In the genomic region with DNA sequence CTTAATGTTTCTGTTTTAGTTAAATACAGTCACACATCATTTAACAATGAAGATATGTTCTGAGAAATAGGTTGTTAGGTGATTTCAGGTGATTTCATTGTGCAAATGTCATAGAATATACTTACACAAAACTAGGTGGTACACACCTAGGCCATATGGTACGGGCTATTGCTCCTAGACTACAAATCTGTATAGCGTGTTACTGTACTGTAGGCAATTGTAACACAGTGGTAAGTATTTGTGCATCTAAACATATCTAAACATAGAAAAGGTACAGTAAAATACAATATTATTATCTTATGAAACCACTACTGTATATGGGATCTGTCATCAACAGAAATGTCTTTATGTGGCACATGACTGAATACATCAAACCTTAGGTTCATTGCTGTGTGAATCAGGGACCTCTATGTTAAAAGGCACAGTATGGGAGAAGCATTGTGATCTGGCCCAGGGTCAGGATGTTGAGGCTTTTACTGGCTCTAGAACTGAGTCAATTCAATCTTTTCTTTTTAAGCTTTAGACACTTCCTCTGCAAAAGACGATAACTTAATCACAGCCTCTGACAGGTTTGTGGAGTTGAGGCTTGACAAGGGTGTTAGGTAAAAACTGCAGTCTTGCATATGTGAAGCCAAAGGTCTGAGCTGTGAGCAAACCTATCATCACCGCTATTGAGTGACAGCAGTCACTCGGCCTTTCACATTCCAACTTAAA, we compare ENCODE assay signal across 13 cellular contexts. TPM values are rescaled to one million over a fixed set of nuclear protein-coding genes. Genes with fewer than 3 reads are reported as not detected.
A peak's percentile ranks its signal among the peaks of the same experiment; 100 is the strongest.
DNase-seq lines count a peak whose midpoint lies in the region; ATAC-seq, FAIRE-seq and TF ChIP-seq lines count a peak whose summit lies in the region.
"Had no signal": no experiment of that assay in that cellular context is flagged by ENCODE, and none has a peak within 500 bp of the region (broad histone marks: within the 10 kb centered on the region; RNA-seq: fewer than 3 reads in every experiment).

No MANE protein-coding gene starts in this region.

- H3K9me3 Mint-ChIP-seq in activated naive CD8-positive, alpha-beta T cell treated with anti-CD3 and anti-CD28 coated beads for 36 hours: no peaks in the 10 kb centered on the region

- peaks cover 74% of the 10 kb centered on the region for H3K4me1 Mint-ChIP-seq in activated naive CD8-positive, alpha-beta T cell treated with anti-CD3 and anti-CD28 coated beads for 36 hours

- peaks cover 4% of the 10 kb centered on the region; the same call in 1 of the 3 replicates for H3K4me1 ChIP-seq in A549
- H3K4me1 ChIP-seq: prostate gland had no signal

- TF ChIP-seq POLR2A in A549 (IDR thresholded peaks at IDR 0.05; ENCODE audit: low read length): no peak
- no peak for TF ChIP-seq POLR2A in GM12891 (IDR thresholded peaks at IDR 0.05; ENCODE audit: low read depth, low read length)

- H3K9me3 ChIP-seq in A549: no peaks in the 10 kb centered on the region
- H3K9me3 ChIP-seq: prostate gland had no signal

- FAIRE-seq in A549 (lab: Jason Lieb, UNC): peak; percentile 74
- no peak for FAIRE-seq in GM12891 (lab: Jason Lieb, UNC)
- FAIRE-seq: astrocyte had no signal

- TF ChIP-seq EP300 in A549 (IDR thresholded peaks at IDR 0.05): no peak

- no peak for TF ChIP-seq CTCF in A549 (IDR thresholded peaks at IDR 0.05)

- no peak overlapping the region for H3K4me3 Mint-ChIP-seq in activated naive CD8-positive, alpha-beta T cell treated with anti-CD3 and anti-CD28 coated beads for 36 hours

- no peak overlapping the region for H3K4me3 ChIP-seq in A549
- H3K4me3 ChIP-seq in Jurkat, Clone E6-1 (ENCODE audit: low read length): no peak overlapping the region
- H3K4me3 ChIP-seq: prostate gland had no signal

- no peak for TF ChIP-seq RAD21 in A549 (conservative IDR thresholded peaks at IDR 0.05 in 1 of 2, IDR thresholded peaks at IDR 0.05 in 1 of 2)

- no peak overlapping the region for H3K27ac ChIP-seq in A549
- H3K27ac ChIP-seq: C4-2B, prostate gland had no signal

- POLR2A ChIA-PET in A549 (lab: Yijun Ruan, JAX): no interaction called here

- CTCF ChIA-PET in A549 (lab: Yijun Ruan, JAX): interaction anchor here (0.6 to 4.8 kb wide), 11 partner anchors 8 to 272 kb away, joined by 3 to 31 read pairs (median 3); partner anchors contain the start of gene ARHGAP25

- no peak for ATAC-seq in A549
- no peak for ATAC-seq in GM18861 (IDR thresholded peaks at IDR 0.05; ENCODE audit: unreplicated experiment)
- ATAC-seq in GM18873 (IDR thresholded peaks at IDR 0.05; ENCODE audit: low FRiP score, unreplicated experiment): no peak
- no peak for ATAC-seq in HG03521 (IDR thresholded peaks at IDR 0.05; ENCODE audit: unreplicated experiment)

- no peak overlapping the region for H3K4me2 ChIP-seq in A549

- DNase-seq in A549 (ENCODE audit: low read depth in 1 of 2, low spot score in 1 of 2) (no peak), GM12891 (ENCODE audit: insufficient read length, low spot score) (no peak), H4 (ENCODE audit: low spot score) (no peak)
- DNase-seq in Jurkat, Clone E6-1 (ENCODE audit: low read depth, low spot score): peak; percentile 61
- DNase-seq in activated naive CD8-positive, alpha-beta T cell treated with anti-CD3 and anti-CD28 coated beads for 36 hours: peak; percentile 41
- DNase-seq: NCI-H2171 had no signal

- H3K27ac Mint-ChIP-seq in activated naive CD8-positive, alpha-beta T cell treated with anti-CD3 and anti-CD28 coated beads for 36 hours: peak overlapping the region; percentile 54

- 60% methylated on average over 5 of the region's 5 CpGs for WGBS in A549 (ENCODE audit: missing lambda C conversion rate)

- no peaks in the 10 kb centered on the region for H3K36me3 Mint-ChIP-seq in activated naive CD8-positive, alpha-beta T cell treated with anti-CD3 and anti-CD28 coated beads for 36 hours

- no peaks in the 10 kb centered on the region for H3K27me3 Mint-ChIP-seq in activated naive CD8-positive, alpha-beta T cell treated with anti-CD3 and anti-CD28 coated beads for 36 hours

TF ChIP-seq in A549, 52 proteins besides CTCF, POLR2A, EP300 and RAD21 (continues in another document):
- TF ChIP-seq ZFP36 (IDR thresholded peaks at IDR 0.05; ENCODE audit: borderline replicate concordance, partially characterized antibody) (no peak), ZC3H11A (IDR thresholded peaks at IDR 0.05) (no peak), SREBF2 (IDR thresholded peaks at IDR 0.05) (no peak), MAX (IDR thresholded peaks at IDR 0.05) (no peak), POLR2AphosphoS2 (conservative IDR thresholded peaks at IDR 0.05; ENCODE audit: low read length) (no peak), CHD4 (IDR thresholded peaks at IDR 0.05; ENCODE audit: borderline replicate concordance) (no peak), RARB (CRISPR knock-in tag; IDR thresholded peaks at IDR 0.05) (no peak), FOSL2 (IDR thresholded peaks at IDR 0.05) (no peak), FOSL2 (CRISPR knock-in tag; IDR thresholded peaks at IDR 0.05) (no peak), SMC3 (IDR thresholded peaks at IDR 0.05) (no peak), GATA3 (IDR thresholded peaks at IDR 0.05; ENCODE audit: borderline replicate concordance) (no peak), RFX5 (IDR thresholded peaks at IDR 0.05) (no peak)

TF ChIP-seq in GM12891, 5 proteins besides CTCF, POLR2A, EP300 and RAD21:
- TF ChIP-seq PAX5 (IDR thresholded peaks at IDR 0.05; ENCODE audit: insufficient read depth, low read length, severe bottlenecking) (no peak), POLR2AphosphoS5 (IDR thresholded peaks at IDR 0.05; ENCODE audit: low read depth, low read length) (no peak), SPI1 (IDR thresholded peaks at IDR 0.05; ENCODE audit: low read depth, low read length) (peak; percentile 56), POU2F2 (IDR thresholded peaks at IDR 0.05; ENCODE audit: low read depth, low read length) (no peak), TAF1 (IDR thresholded peaks at IDR 0.05; ENCODE audit: low read depth, low read length) (no peak)

RNA-seq across cellular contexts. Expression of gene ARHGAP25, which starts 17.5 kb away (rescaled TPM):
- polyA plus RNA-seq in A549 (2011; rRNA removed) (2.2 and 2.4 TPM in 2 replicates), A549 (2017; fragmentation: RNase III; extraction: RNeasy Plus Mini Kit Qiagen cat#74134 plus additional on column Dnase treatment) (0.50 to 0.65 TPM (median 0.52 TPM) in 3 replicates)
- 0.17 and 0.21 TPM in 2 replicates for polyA plus RNA-seq in A549 (2012; cell fraction: cytosol; rRNA removed)
- 0.13 and 0.36 TPM in 2 replicates for polyA plus RNA-seq in A549 (2012; cell fraction: nucleus; rRNA removed)
- polyA minus RNA-seq in A549 (2011; rRNA and poly(A)+ RNA removed): 3.0 and 5.5 TPM in 2 replicates
- polyA plus RNA-seq in GM12891 (2012; ENCODE audit: low read depth, missing spikeins): 3.8 TPM
- 21.3 TPM for polyA plus RNA-seq in Jurkat, Clone E6-1 (2012; ENCODE audit: insufficient read depth, insufficient read length)
- 10 to 100 TPM; 47.4 to 51.0 TPM for total RNA-seq in activated naive CD8-positive, alpha-beta T cell treated with anti-CD3 and anti-CD28 coated beads for 36 hours
- total RNA-seq in H4 (2014; rRNA removed; shearing (Covaris generic)): 0.49 and 0.56 TPM in 2 replicates
- total RNA-seq: G401 had no signal

Comparison
In these comparisons a context has a peak if more than half of its experiments do, and no peak if none do; other contexts are left out.
1. DNase-seq: peak in Jurkat, Clone E6-1 (single experiment) and activated naive CD8-positive, alpha-beta T cell treated with anti-CD3 and anti-CD28 coated beads for 36 hours (single experiment); none in A549 (0 of 2), GM12891 (single experiment) and H4 (single experiment).
2. RNA of gene ARHGAP25, which starts 17.5 kb away (total RNA-seq): 47.4 to 51.0 TPM in activated naive CD8-positive, alpha-beta T cell treated with anti-CD3 and anti-CD28 coated beads for 36 hours; 0.49 to 0.56 TPM in H4; every median in the first group is over 10 times any median in the second.